ENCODE assay signal across 15 cellular contexts in genomic region chr1:218322762-218323161, GRCh38. TPM values are rescaled to one million over a fixed set of nuclear protein-coding genes. Genes with fewer than 3 reads are reported as not detected.
A peak's percentile ranks its signal among the peaks of the same experiment; 100 is the strongest.
DNase-seq lines count a peak whose midpoint lies in the region; ATAC-seq, FAIRE-seq and TF ChIP-seq lines count a peak whose summit lies in the region.
"Had no signal": no experiment of that assay in that cellular context is flagged by ENCODE, and none has a peak within 500 bp of the region (broad histone marks: within the 10 kb centered on the region; RNA-seq: fewer than 3 reads in every experiment).

No MANE protein-coding gene starts in this region.

- H3K27me3 Mint-ChIP-seq in Caco-2 (ENCODE audit: insufficient read depth, unreplicated experiment), result no peaks in the 10 kb centered on the region
- no peaks in the 10 kb centered on the region for H3K27me3 Mint-ChIP-seq in nephron progenitor cell (ENCODE audit: low read depth, poor library complexity)
- H3K27me3 Mint-ChIP-seq in glutamatergic neuron (ENCODE audit: unreplicated experiment), result no peaks in the 10 kb centered on the region
- H3K27me3 Mint-ChIP-seq: CD4-positive, CD25-positive, alpha-beta regulatory T cell; IgD-negative memory B cell had no signal

- no peak overlapping the region for H2BK20ac ChIP-seq in IMR-90 (ENCODE audit: low read depth, low read length)

- H3K4me3 Mint-ChIP-seq in Caco-2 (ENCODE audit: unreplicated experiment), result no peak overlapping the region
- no peak overlapping the region for H3K4me3 Mint-ChIP-seq in nephron progenitor cell
- H3K4me3 Mint-ChIP-seq in glutamatergic neuron (ENCODE audit: unreplicated experiment), result no peak overlapping the region
- H3K4me3 Mint-ChIP-seq: CD4-positive, CD25-positive, alpha-beta regulatory T cell; IgD-negative memory B cell had no signal

- H3K9me3 ChIP-seq in Caco-2 (no peaks in the 10 kb centered on the region), IMR-90 (ENCODE audit: control insufficient read depth, insufficient read depth, low read length) (no peaks in the 10 kb centered on the region)
- H3K9me3 ChIP-seq: BLaER1 treated with 17β-estradiol and CSF1 and Interleukin-3, amounts not matched to agents 10 nM and 100 nM had no signal

- no peak overlapping the region for H2AFZ ChIP-seq in IMR-90 (replicated peaks; ENCODE audit: low read length, poor library complexity)
- H2AFZ ChIP-seq: GM23248 had no signal

- WGBS in IMR-90 (ENCODE audit: extremely low coverage in 2 of 2, insufficient read length in 1 of 2), 2 experiments, result 98% methylated on average over 16 of the region's 17 CpGs; no CpG with 5 or more reads in 1 of the 2 experiments

- H3K4me3 ChIP-seq in Caco-2 (ENCODE audit: low read depth, low read length) (no peak overlapping the region), IMR-90 (ENCODE audit: insufficient read depth, low read depth, low read length) (no peak overlapping the region)
- H3K4me3 ChIP-seq: BLaER1 treated with 17β-estradiol and CSF1 and Interleukin-3, amounts not matched to agents 10 nM and 100 nM; GM23248 had no signal

- H3K23ac ChIP-seq in IMR-90 (ENCODE audit: low read depth, low read length), result no peak overlapping the region

- no peak overlapping the region for H3K14ac ChIP-seq in IMR-90 (replicated peaks; ENCODE audit: low read depth, low read length)

- TF ChIP-seq CTCF in Caco-2 (IDR thresholded peaks at IDR 0.05; ENCODE audit: insufficient read depth in 1 of 2, low read depth in 1 of 2, low read length in 1 of 2, severe bottlenecking in 1 of 2, unreplicated experiment in 1 of 2), result no peak
- TF ChIP-seq CTCF in IMR-90 (conservative IDR thresholded peaks at IDR 0.05; ENCODE audit: low read depth, low read length), result no peak
- TF ChIP-seq CTCF in nephron progenitor cell (IDR thresholded peaks at IDR 0.05), result no peak
- TF ChIP-seq CTCF in foreskin keratinocyte (conservative IDR thresholded peaks at IDR 0.05), result no peak
- no peak for TF ChIP-seq CTCF in glutamatergic neuron (IDR thresholded peaks at IDR 0.05; ENCODE audit: partially characterized antibody, unreplicated experiment)

- H3K27me3 ChIP-seq in Caco-2 (replicated peaks; ENCODE audit: control insufficient read depth, insufficient read depth, low read length) (no peaks in the 10 kb centered on the region), IMR-90 (ENCODE audit: control insufficient read depth, insufficient read depth, low read length) (no peaks in the 10 kb centered on the region), foreskin keratinocyte (no peaks in the 10 kb centered on the region)
- H3K27me3 ChIP-seq: BLaER1 treated with 17β-estradiol and CSF1 and Interleukin-3, amounts not matched to agents 10 nM and 100 nM had no signal

- intact Hi-C loops in Caco-2 (cut with micrococcal nuclease; ENCODE audit: unreplicated experiment) (no loop called here), IMR-90 (cut with micrococcal nuclease) (no loop called here)

- no TSS peak for BruUV-seq in Caco-2 (replicated peaks; lab: Mats Ljungman, UMichigan)
- BruUV-seq in IMR-90 (replicated peaks; lab: Mats Ljungman, UMichigan), result no TSS peak

- H3K36me3 Mint-ChIP-seq in Caco-2 (ENCODE audit: insufficient read depth, unreplicated experiment) (peaks cover 18% of the 10 kb centered on the region), nephron progenitor cell (ENCODE audit: low read depth) (peaks cover 57% of the 10 kb centered on the region), glutamatergic neuron (ENCODE audit: unreplicated experiment) (no peaks in the 10 kb centered on the region)

- no peaks in the 10 kb centered on the region for H3K9me1 ChIP-seq in IMR-90 (ENCODE audit: insufficient read depth, low read length)

- DNase-seq in Caco-2 (no peak), IMR-90 (no peak), nephron progenitor cell (no peak), urothelium cell line (ENCODE audit: low spot score) (no peak), foreskin keratinocyte (no peak), glutamatergic neuron (no peak)
- DNase-seq: ACHN; Calu3; CD4-positive, CD25-positive, alpha-beta regulatory T cell; DMS 273 treated with DMSO at 0.1 percent for 48 hours; GM23248 had no signal

- no peaks in the 10 kb centered on the region for H3K4me1 Mint-ChIP-seq in Caco-2 (ENCODE audit: low read depth, unreplicated experiment)
- H3K4me1 Mint-ChIP-seq in nephron progenitor cell, result no peaks in the 10 kb centered on the region
- peaks cover 4% of the 10 kb centered on the region for H3K4me1 Mint-ChIP-seq in glutamatergic neuron (ENCODE audit: low read depth, unreplicated experiment)

- no peaks in the 10 kb centered on the region for H4K20me1 ChIP-seq in IMR-90 (ENCODE audit: insufficient read depth, low read length)

- H3K9me3 Mint-ChIP-seq in Caco-2 (ENCODE audit: unreplicated experiment) (no peaks in the 10 kb centered on the region), nephron progenitor cell (no peaks in the 10 kb centered on the region), glutamatergic neuron (ENCODE audit: unreplicated experiment) (no peaks in the 10 kb centered on the region)
- H3K9me3 Mint-ChIP-seq: IgD-negative memory B cell had no signal

- no peak overlapping the region for H2BK15ac ChIP-seq in IMR-90 (ENCODE audit: low read depth, low read length)

- H3K27ac Mint-ChIP-seq in Caco-2 (ENCODE audit: unreplicated experiment), result peak overlapping the region; percentile 45
- H3K27ac Mint-ChIP-seq in nephron progenitor cell, result peak overlapping the region; percentile 86
- H3K27ac Mint-ChIP-seq in glutamatergic neuron (ENCODE audit: unreplicated experiment), result no peak overlapping the region
- H3K27ac Mint-ChIP-seq: IgD-negative memory B cell had no signal

- in situ Hi-C loops in IMR-90 (cut with MboI; ENCODE audit: low sequenced_read_pairs), result loop anchor here (10.0 kb wide), 2 partner anchors 1342 to 1492 kb away; no protein-coding TSS in a partner anchor

- H3K4me1 ChIP-seq in Caco-2, result no peaks in the 10 kb centered on the region
- H3K4me1 ChIP-seq in IMR-90 (ENCODE audit: control insufficient read depth, insufficient read depth, low read length), result peaks cover 2% of the 10 kb centered on the region; the same call in 1 of the 2 replicates
- H3K4me1 ChIP-seq in foreskin keratinocyte, result peaks cover 4% of the 10 kb centered on the region
- H3K4me1 ChIP-seq: BLaER1 treated with 17β-estradiol and CSF1 and Interleukin-3, amounts not matched to agents 10 nM and 100 nM had no signal

- H3K27ac ChIP-seq in IMR-90 (ENCODE audit: insufficient read depth, low read length), result no peak overlapping the region
- H3K27ac ChIP-seq in foreskin keratinocyte, result no peak overlapping the region
- H3K27ac ChIP-seq: BLaER1 treated with 17β-estradiol and CSF1 and Interleukin-3, amounts not matched to agents 10 nM and 100 nM; GM23248 had no signal

- no peak overlapping the region for H3K4me2 ChIP-seq in IMR-90 (ENCODE audit: low read depth, low read length)
- H3K4me2 ChIP-seq: BLaER1 treated with 17β-estradiol and CSF1 and Interleukin-3, amounts not matched to agents 10 nM and 100 nM had no signal

- peaks cover 0 to 3% of the 10 kb centered on the region in 2 experiments; a peak in 2 of 4 replicates for H3K79me1 ChIP-seq in IMR-90 (ENCODE audit: low read depth in 1 of 2, low read length in 2 of 2)

- no peak overlapping the region for H4K91ac ChIP-seq in IMR-90 (ENCODE audit: insufficient read depth, low read depth, low read length)

- H4K8ac ChIP-seq in IMR-90 (ENCODE audit: low read depth in 2 of 2, low read length in 2 of 2), result no peak overlapping the region

- no peak overlapping the region for H2AK5ac ChIP-seq in IMR-90 (ENCODE audit: low read depth, low read length)

- no peak overlapping the region for H3K4ac ChIP-seq in IMR-90 (ENCODE audit: low read depth, low read length)

- H2BK5ac ChIP-seq in IMR-90 (ENCODE audit: low read depth, low read length, poor library complexity, severe bottlenecking), result no peak overlapping the region

- H2BK120ac ChIP-seq in IMR-90 (ENCODE audit: low read depth, low read length), result no peak overlapping the region

- no peak for TF ChIP-seq RAD21 in IMR-90 (IDR thresholded peaks at IDR 0.05; ENCODE audit: low read length)

- CTCF ChIA-PET in Caco-2 (lab: Charles Lee) (no interaction called here), IMR-90 (lab: Yijun Ruan, JAX) (no interaction called here)

- no peak overlapping the region for H3K18ac ChIP-seq in IMR-90 (ENCODE audit: low read depth, low read length)

- dilution Hi-C loops in IMR-90 (cut with HindIII; ENCODE audit: low sequenced_read_pairs, unreplicated experiment), result no loop called here

- no peak overlapping the region for H3K9ac ChIP-seq in IMR-90 (ENCODE audit: low read depth, low read length)
- H3K9ac ChIP-seq: BLaER1 treated with 17β-estradiol and CSF1 and Interleukin-3, amounts not matched to agents 10 nM and 100 nM; GM23248 had no signal

- POLR2A ChIA-PET in Caco-2 (lab: Charles Lee), result no interaction called here
- POLR2A ChIA-PET in IMR-90 (lab: Charles Lee; ENCODE audit: unreplicated experiment), result no interaction called here

- TF ChIP-seq POLR2A in IMR-90 (IDR thresholded peaks at IDR 0.05; ENCODE audit: low read depth, low read length), result no peak

- no peak overlapping the region for H4K5ac ChIP-seq in IMR-90 (ENCODE audit: low read depth, low read length)

- H3K56ac ChIP-seq in IMR-90 (ENCODE audit: extremely low read depth, insufficient read depth, low read length), result no peak overlapping the region

- no peak for ATAC-seq in IMR-90 (ENCODE audit: low read depth)
- no peak for ATAC-seq in foreskin keratinocyte
- ATAC-seq in HG03520 (IDR thresholded peaks at IDR 0.05; ENCODE audit: unreplicated experiment), result no peak

- H3K36me3 ChIP-seq in Caco-2 (ENCODE audit: control insufficient read depth, insufficient read depth, low read length) (0 out of 2 replicates have a peak, but pooled peaks cover 1% of the 10 kb centered on the region), IMR-90 (ENCODE audit: control insufficient read depth, insufficient read depth, low read length) (peaks cover 11% of the 10 kb centered on the region)

- peak; percentile 17 for FAIRE-seq in urothelium cell line (lab: Jason Lieb, UNC)
- FAIRE-seq: H54 had no signal

- H2AK9ac ChIP-seq in IMR-90 (replicated peaks; ENCODE audit: low read depth, low read length, poor library complexity), result peak overlapping the region; percentile 70

TF ChIP-seq in IMR-90, 13 proteins besides CTCF, POLR2A, EP300 and RAD21 (continues in another document):
- no peak for TF ChIP-seq MAZ (IDR thresholded peaks at IDR 0.05; ENCODE audit: borderline replicate concordance, low read depth, low read length)

RNA-seq across cellular contexts. Expression of gene TGFB2, which starts 22.4 kb away (rescaled TPM):
- 12.7 and 14.2 TPM in 2 replicates for total RNA-seq in Caco-2 (2022)
- 3.8 and 5.3 TPM in 2 replicates for total RNA-seq in IMR-90 (2012; rRNA removed)
- polyA plus RNA-seq in IMR-90 (2012; rRNA removed), result 2.3 and 3.7 TPM in 2 replicates
- 0.87 and 1.2 TPM in 2 replicates for polyA plus RNA-seq in IMR-90 (2012; cell fraction: cytosol; rRNA removed)
- 0.58 and 2.9 TPM in 2 replicates for polyA plus RNA-seq in IMR-90 (2012; cell fraction: nucleus; rRNA removed; ENCODE audit: low replicate concordance)
- 4.8 and 6.6 TPM in 2 replicates for total RNA-seq in foreskin keratinocyte
- polyA plus RNA-seq in foreskin keratinocyte, result 1.2 and 2.1 TPM in 2 replicates
- total RNA-seq in glutamatergic neuron (ENCODE audit: unreplicated experiment), result 2.0 TPM
- total RNA-seq: CD4-positive, CD25-positive, alpha-beta regulatory T cell had no signal
- polyA plus RNA-seq: CD4-positive, CD25-positive, alpha-beta regulatory T cell had no signal

RNA-seq across cellular contexts. Expression of gene RRP15, which starts 37.7 kb away (rescaled TPM):
- total RNA-seq in Caco-2 (2022) (44.3 and 44.5 TPM in 2 replicates), IMR-90 (2012; rRNA removed) (4.1 and 8.9 TPM in 2 replicates), foreskin keratinocyte (27.5 and 36.9 TPM in 2 replicates), glutamatergic neuron (ENCODE audit: unreplicated experiment) (18.0 TPM)
- polyA plus RNA-seq in IMR-90 (2012; rRNA removed) (1.7 and 3.1 TPM in 2 replicates), foreskin keratinocyte (14.8 and 21.4 TPM in 2 replicates)
- polyA plus RNA-seq in IMR-90 (2012; cell fraction: cytosol; rRNA removed), result 0.20 and 0.28 TPM in 2 replicates
- 0.24 and 1.7 TPM in 2 replicates for polyA plus RNA-seq in IMR-90 (2012; cell fraction: nucleus; rRNA removed; ENCODE audit: low replicate concordance)
